Comparison of ENCODE assay signal across 16 cellular contexts in genomic region chr2:1993711-1994682, GRCh38.
A peak's percentile ranks its signal among the peaks of the same experiment; 100 is the strongest.
DNase-seq lines count a peak whose midpoint lies in the region; ATAC-seq, FAIRE-seq and TF ChIP-seq lines count a peak whose summit lies in the region.
"Had no signal": no experiment of that assay in that cellular context is flagged by ENCODE, and none has a peak within 500 bp of the region (broad histone marks: within the 10 kb centered on the region; RNA-seq: fewer than 3 reads in every experiment).

No MANE protein-coding gene starts in this region.

- no peaks in the 10 kb centered on the region for H3F3A ChIP-seq in MM.1S (ENCODE audit: insufficient read depth, low read length)

- no peaks in the 10 kb centered on the region for H3K36me3 ChIP-seq in mesenchymal stem cell (ENCODE audit: control insufficient read depth in 1 of 2, insufficient read depth in 2 of 2, low read depth in 1 of 2, low read length in 2 of 2)
- no peaks in the 10 kb centered on the region for H3K36me3 ChIP-seq in CD8-positive, alpha-beta memory T cell (ENCODE audit: insufficient read depth, low read length)
- H3K36me3 ChIP-seq in MM.1S (replicated peaks; ENCODE audit: insufficient read depth, low read length) = no peaks in the 10 kb centered on the region

- peaks cover 26% of the 10 kb centered on the region for H3K4me1 ChIP-seq in mesenchymal stem cell (ENCODE audit: control insufficient read depth, insufficient read depth, low read depth, low read length)
- H3K4me1 ChIP-seq in CD8-positive, alpha-beta memory T cell (ENCODE audit: insufficient read depth, low read length) = peaks cover 16% of the 10 kb centered on the region
- no peaks in the 10 kb centered on the region for H3K4me1 ChIP-seq in MM.1S (ENCODE audit: low read length)

- H2BK5ac ChIP-seq in mesenchymal stem cell (ENCODE audit: low read depth, low read length, poor library complexity, severe bottlenecking) = peak overlapping the region; percentile 48

- H3K4me3 ChIP-seq in mesenchymal stem cell (ENCODE audit: insufficient read depth in 1 of 2, low read depth in 1 of 2, low read length in 2 of 2) (no peak overlapping the region), MM.1S (ENCODE audit: low read length) (no peak overlapping the region)
- H3K4me3 ChIP-seq in CD8-positive, alpha-beta memory T cell (ENCODE audit: low read length) = no peak overlapping the region
- H3K4me3 ChIP-seq: SK-N-MC, skin epidermis had no signal

- H2BK120ac ChIP-seq in mesenchymal stem cell (ENCODE audit: low read depth, low read length) = no peak overlapping the region

- peaks cover 11 to 39% of the 10 kb centered on the region in 2 donors for H3K27me3 Mint-ChIP-seq in CD8-positive, alpha-beta memory T cell

- H3K79me2 ChIP-seq in MM.1S (ENCODE audit: low read length) = no peaks in the 10 kb centered on the region

- H3K79me1 ChIP-seq in mesenchymal stem cell (replicated peaks; ENCODE audit: low read length, poor library complexity, severe bottlenecking) = no peaks in the 10 kb centered on the region

- POLR2A ChIA-PET in CD8-positive, alpha-beta memory T cell (lab: Charles Lee) = no interaction called here

- H3K27ac ChIP-seq in mesenchymal stem cell (ENCODE audit: low read length, poor library complexity, severe bottlenecking) (peak overlapping the region; percentile 88), MM.1S (ENCODE audit: low read length) (no peak overlapping the region)
- no peak overlapping the region for H3K27ac ChIP-seq in CD8-positive, alpha-beta memory T cell (ENCODE audit: low read depth, low read length)
- H3K27ac ChIP-seq: SK-N-MC, skin epidermis had no signal

- H2BK12ac ChIP-seq in mesenchymal stem cell (ENCODE audit: low read length in 2 of 2) = no peak overlapping the region

- no peak overlapping the region for H3K14ac ChIP-seq in mesenchymal stem cell (ENCODE audit: low read length in 2 of 2)

- no peak overlapping the region for H3K4me2 ChIP-seq in mesenchymal stem cell (ENCODE audit: low read length, poor library complexity, severe bottlenecking)
- no peak overlapping the region for H3K4me2 ChIP-seq in MM.1S (ENCODE audit: low read depth, low read length)

- H3K4me3 Mint-ChIP-seq in CD8-positive, alpha-beta memory T cell = no peak overlapping the region
- H3K4me3 Mint-ChIP-seq: neural crest cell had no signal

- H3K9ac ChIP-seq in mesenchymal stem cell (ENCODE audit: low read length) (no peak overlapping the region), MM.1S (ENCODE audit: low read length) (no peak overlapping the region)

- peaks cover 9 to 12% (median 11%) of the 10 kb centered on the region in 3 donors for H3K4me1 Mint-ChIP-seq in CD8-positive, alpha-beta memory T cell
- H3K4me1 Mint-ChIP-seq: neural crest cell had no signal

- H4K8ac ChIP-seq in mesenchymal stem cell (ENCODE audit: low read length) = no peak overlapping the region

- H3K36me3 Mint-ChIP-seq in CD8-positive, alpha-beta memory T cell = no peaks in the 10 kb centered on the region

- CTCF ChIA-PET in CD8-positive, alpha-beta memory T cell (lab: Charles Lee) = no interaction called here

- H3K27ac Mint-ChIP-seq in CD8-positive, alpha-beta memory T cell = no peak overlapping the region

- H4K20me1 ChIP-seq in MM.1S (ENCODE audit: insufficient read depth, low read length) = no peaks in the 10 kb centered on the region

- no peak overlapping the region for H3K4ac ChIP-seq in mesenchymal stem cell (ENCODE audit: low read depth in 1 of 2, low read length in 2 of 2)

- TF ChIP-seq CTCF in MM.1S (IDR thresholded peaks at IDR 0.05; ENCODE audit: low read length) = no peak

- WGBS in mesenchymal stem cell = 58% methylated on average over 22 of the region's 24 CpGs

- H3K27me3 ChIP-seq in mesenchymal stem cell (ENCODE audit: control insufficient read depth in 1 of 2, insufficient read depth in 1 of 2, low read length in 2 of 2) = peaks cover 0 to 26% of the 10 kb centered on the region in 2 experiments
- no peaks in the 10 kb centered on the region for H3K27me3 ChIP-seq in CD8-positive, alpha-beta memory T cell (ENCODE audit: insufficient read depth, low read length, poor library complexity, severe bottlenecking)
- H3K27me3 ChIP-seq in MM.1S (replicated peaks; ENCODE audit: insufficient read depth, low read length) = no peaks in the 10 kb centered on the region

- no peak for ATAC-seq in GM21825 (IDR thresholded peaks at IDR 0.05; ENCODE audit: unreplicated experiment)
- ATAC-seq in GM18861 (IDR thresholded peaks at IDR 0.05; ENCODE audit: unreplicated experiment) = no peak

- H3K18ac ChIP-seq in mesenchymal stem cell (ENCODE audit: low read depth in 1 of 2, low read length in 2 of 2) = no peak overlapping the region

- no peak for FAIRE-seq in RCC 7860 (lab: Jason Lieb, UNC)

- no peak overlapping the region for H4K91ac ChIP-seq in mesenchymal stem cell (ENCODE audit: low read length)

- no peak overlapping the region for H2BK15ac ChIP-seq in mesenchymal stem cell (ENCODE audit: low read depth, poor library complexity, severe bottlenecking)

- H3K9me3 Mint-ChIP-seq in CD8-positive, alpha-beta memory T cell = peaks cover 0 to 7% (median 0%) of the 10 kb centered on the region in 5 donors
- H3K9me3 Mint-ChIP-seq: neural crest cell had no signal

- no peaks in the 10 kb centered on the region for H3K9me3 ChIP-seq in mesenchymal stem cell (ENCODE audit: control insufficient read depth, low read length)
- H3K9me3 ChIP-seq in CD8-positive, alpha-beta memory T cell (ENCODE audit: low read length) = no peaks in the 10 kb centered on the region
- H3K9me3 ChIP-seq in MM.1S (replicated peaks; ENCODE audit: insufficient read depth, low read length) = no peaks in the 10 kb centered on the region

- H3K9me2 ChIP-seq in MM.1S (replicated peaks; ENCODE audit: insufficient read depth, low read length) = no peaks in the 10 kb centered on the region

- DNase-seq in COLO829 (ENCODE audit: low spot score) = peak; percentile 9
- DNase-seq in RCC 7860 (ENCODE audit: low spot score) = peak; percentile 31
- peak; percentile 94 to 97 for DNase-seq in dermis microvascular lymphatic vessel endothelial cell (ENCODE audit: low read depth in 2 of 2)
- DNase-seq in mesenchymal stem cell = no peak
- DNase-seq in CD8-positive, alpha-beta memory T cell = no peak
- DNase-seq in MM.1S = no peak
- DNase-seq: activated CD4-positive, alpha-beta T cell treated with anti-CD3 and anti-CD28 coated beads, Interleukin-2, amount 50 U/mL, for 48 hours; IMR-90; mesendoderm; NCI-H1092; stimulated activated naive CD4-positive, alpha-beta T cell treated with Interleukin-2 at 50 U/mL for 16 hours had no signal

- H3K23ac ChIP-seq in mesenchymal stem cell (ENCODE audit: low read length in 2 of 2) = no peak overlapping the region

- H2AK5ac ChIP-seq in mesenchymal stem cell (ENCODE audit: low read length, severe bottlenecking) = peak overlapping the region; percentile 31

- H2AFZ ChIP-seq in mesenchymal stem cell (ENCODE audit: low read depth, low read length) = no peak overlapping the region
- H2AFZ ChIP-seq in MM.1S (ENCODE audit: low read length) = no peak overlapping the region

Comparison
In these comparisons a context has a peak if more than half of its experiments do, and no peak if none do; other contexts are left out.
1. DNase-seq: peak in COLO829 (single experiment), RCC 7860 (single experiment) and dermis microvascular lymphatic vessel endothelial cell (2 of 2); none in mesenchymal stem cell (single experiment), CD8-positive, alpha-beta memory T cell (0 of 5) and MM.1S (single experiment).